In genomic region chr5:86666981-86667380, GRCh38 we compare ENCODE assay signal across 28 cellular contexts. TPM values are rescaled to one million over a fixed set of nuclear protein-coding genes. Genes with fewer than 3 reads are reported as not detected.
DNase-seq lines count a peak whose midpoint lies in the region; ATAC-seq, FAIRE-seq and TF ChIP-seq lines count a peak whose summit lies in the region.
"Had no signal": no experiment of that assay in that cellular context is flagged by ENCODE, and none has a peak within 500 bp of the region (broad histone marks: within the 10 kb centered on the region; RNA-seq: fewer than 3 reads in every experiment).

No MANE protein-coding gene starts in this region.

- peak overlapping the region; percentile 69 for H3K4me2 ChIP-seq in OCI-LY7 (ENCODE audit: low read length)

- ATAC-seq in pancreas (peak; percentile 36 to 58 (median 47)), Right ventricle myocardium inferior (no peak), GM19452 (IDR thresholded peaks at IDR 0.05; ENCODE audit: unreplicated experiment) (no peak)

- no peak for FAIRE-seq in pancreas (lab: Jason Lieb, UNC)
- FAIRE-seq: GM18507, RCC 7860 had no signal

- DNase-seq in NCI-H1105 treated with DMSO at 0.1 percent for 48 hours (lab: John Stamatoyannopoulos, UW): peak; percentile 37
- no peak for DNase-seq in NCI-H1105 (lab: John Stamatoyannopoulos, UW)
- peak; percentile 3 for DNase-seq in OCI-LY7 (ENCODE audit: low spot score)
- DNase-seq in pancreas: no peak
- DNase-seq in Right ventricle myocardium inferior (ENCODE audit: missing footprints): no peak
- DNase-seq in activated CD4-positive, CD25-positive, alpha-beta regulatory T cell treated with anti-CD3 and anti-CD28 coated beads, Interleukin-2, amount 50 U/mL, for 72 hours: no peak
- DNase-seq: BE2C; CD8-positive, alpha-beta memory T cell; DMS 273 treated with DMSO at 0.1 percent for 48 hours; DMS79 treated with DMSO at 0.1 percent for 48 hours; GM23248; HFFc6; Karpas-422; NCI-H1092 treated with DMSO at 0.1 percent for 48 hours; NCI-H1694; NCI-H2081 treated with DMSO at 0.1 percent for 48 hours; NCI-H2171; NCI-H345; NCI-H510A treated with DMSO at 0.1 percent for 48 hours; NCI-H774; SJCRH30; T-cell had no signal

- peaks cover 4% of the 10 kb centered on the region; the same call in 1 of the 2 replicates for H3K4me1 ChIP-seq in HUES64 (ENCODE audit: insufficient read depth, low read length)
- H3K4me1 ChIP-seq in OCI-LY7 (ENCODE audit: insufficient read depth, low read length, poor library complexity, severe bottlenecking): peaks cover 22% of the 10 kb centered on the region
- no peaks in the 10 kb centered on the region for H3K4me1 ChIP-seq in pancreas
- H3K4me1 ChIP-seq: BE2C, HAP-1, SJCRH30 had no signal

- H3K4me3 ChIP-seq in HUES64 (ENCODE audit: low read length): peak overlapping the region; percentile 23; the same call in 1 of the 2 replicates
- H3K4me3 ChIP-seq in OCI-LY7 (ENCODE audit: low read depth, low read length, poor library complexity, severe bottlenecking): peak overlapping the region; percentile 69
- H3K4me3 ChIP-seq in pancreas: peak overlapping the region in 2 of 4 donors; percentile 19 to 29
- H3K4me3 ChIP-seq: GM23248, HAP-1, SJCRH30 had no signal

- H3K79me2 ChIP-seq in OCI-LY7 (ENCODE audit: insufficient read depth, low read depth, low read length): peaks cover 26% of the 10 kb centered on the region; the same call in 1 of the 2 replicates

- H3K9ac ChIP-seq in HUES64 (ENCODE audit: low read depth, low read length): no peak overlapping the region
- H3K9ac ChIP-seq: GM23248 had no signal

- intact Hi-C loops in OCI-LY7 (cut with micrococcal nuclease; ENCODE audit: unreplicated experiment) (loop anchor here (2.0 kb wide), 1 partner anchor 48 kb away; no protein-coding TSS in a partner anchor), pancreas (cut with DNase I) (no loop called here), Right ventricle myocardium inferior (cut with DNase I) (no loop called here)

- H3K9me3 ChIP-seq in HUES64 (ENCODE audit: insufficient read depth, low read depth, low read length): no peaks in the 10 kb centered on the region
- no peaks in the 10 kb centered on the region for H3K9me3 ChIP-seq in OCI-LY7 (ENCODE audit: low read length)
- H3K9me3 ChIP-seq in pancreas: no peaks in the 10 kb centered on the region
- H3K9me3 ChIP-seq: BE2C, HAP-1, SJCRH30 had no signal

- H2AFZ ChIP-seq in OCI-LY7 (ENCODE audit: low read length): peak overlapping the region; percentile 90
- H2AFZ ChIP-seq: GM23248 had no signal

- H3K27ac ChIP-seq in HUES64 (ENCODE audit: low read depth, low read length): no peak overlapping the region
- H3K27ac ChIP-seq in OCI-LY7 (ENCODE audit: low read depth, low read length, poor library complexity, severe bottlenecking): peak overlapping the region; percentile 72
- no peak overlapping the region for H3K27ac ChIP-seq in pancreas
- H3K27ac ChIP-seq: 22Rv1, GM23248, SJCRH30 had no signal

- no peaks in the 10 kb centered on the region for H4K20me1 ChIP-seq in OCI-LY7 (ENCODE audit: insufficient read depth, low read length)

- POLR2A ChIA-PET in OCI-LY7 (lab: Charles Lee): interaction anchor here (0.5 to 1.8 kb wide), 13 partner anchors 8 to 1603 kb away, joined by 3 to 6 read pairs (median 3); no protein-coding TSS in a partner anchor

- H3K27me3 ChIP-seq in HUES64 (ENCODE audit: insufficient read depth, low read length) (no peaks in the 10 kb centered on the region), pancreas (no peaks in the 10 kb centered on the region)
- H3K27me3 ChIP-seq: SJCRH30 had no signal

- TF ChIP-seq CTCF in OCI-LY7 (conservative IDR thresholded peaks at IDR 0.05; ENCODE audit: low read length) (no peak), pancreas (IDR thresholded peaks at IDR 0.05) (no peak)

- H3K9me2 ChIP-seq in OCI-LY7 (ENCODE audit: insufficient read depth, low read length): no peaks in the 10 kb centered on the region

- no peaks in the 10 kb centered on the region for H3K36me3 ChIP-seq in HUES64 (ENCODE audit: insufficient read depth, low read length)
- H3K36me3 ChIP-seq in OCI-LY7 (ENCODE audit: insufficient read depth, low read length): no peaks in the 10 kb centered on the region
- no peaks in the 10 kb centered on the region for H3K36me3 ChIP-seq in pancreas
- H3K36me3 ChIP-seq: BE2C, HAP-1, SJCRH30 had no signal

- no TSS peak for BruUV-seq in OCI-LY7 (replicated peaks; lab: Mats Ljungman, UMichigan)

- CTCF ChIA-PET in OCI-LY7 (lab: Charles Lee; ENCODE audit: unreplicated experiment): no interaction called here

- 93% methylated on average over 2 of the region's 3 CpGs for WGBS in HUES64
- 34 to 47% methylated on average over 3 of the region's 3 CpGs for WGBS in pancreas, 2 donors

RNA-seq across cellular contexts. Expression of gene COX7C, which starts 49.2 kb away (rescaled TPM):
- polyA plus RNA-seq in HUES64 (2013, experiment 1 of 2): 708 TPM
- 797 TPM for polyA plus RNA-seq in HUES64 (2013, experiment 2 of 2)
- 282 and 290 TPM in 2 replicates for total RNA-seq in OCI-LY7 (2014; rRNA removed; shearing (Covaris generic))
- total RNA-seq in OCI-LY7 (2022) (495 and 514 TPM in 2 replicates), pancreas (100 to 1,000 TPM; 181 to 292 (median 249) TPM), Right ventricle myocardium inferior (2,115 TPM)
- 100 to 1,000 TPM; 358 to 521 TPM for polyA plus RNA-seq in pancreas

Comparison
In these comparisons a context has a peak if more than half of its experiments do, and no peak if none do; other contexts are left out.
1. DNase-seq: peak in NCI-H1105 treated with DMSO at 0.1 percent for 48 hours (single experiment) and OCI-LY7 (single experiment); none in NCI-H1105 (single experiment), pancreas (0 of 6), Right ventricle myocardium inferior (single experiment) and activated CD4-positive, CD25-positive, alpha-beta regulatory T cell treated with anti-CD3 and anti-CD28 coated beads, Interleukin-2, amount 50 U/mL, for 72 hours (single experiment).
2. ATAC-seq: peak in pancreas (4 of 4); none in Right ventricle myocardium inferior (single experiment) and GM19452 (single experiment).